Comparison of ENCODE assay signal across 8 cellular contexts in genomic region chr7:30163231-30163894, GRCh38. TPM values are rescaled to one million over a fixed set of nuclear protein-coding genes. Genes with fewer than 3 reads are reported as not detected.
A peak's percentile ranks its signal among the peaks of the same experiment; 100 is the strongest.
DNase-seq lines count a peak whose midpoint lies in the region; ATAC-seq and TF ChIP-seq lines count a peak whose summit lies in the region.

No MANE protein-coding gene starts in this region.

- TF ChIP-seq CTCF in GM06990 (IDR thresholded peaks at IDR 0.05; ENCODE audit: insufficient read depth, low read length, poor library complexity, severe bottlenecking) (no peak), ascending aorta (IDR thresholded peaks at IDR 0.05) (no peak)

- no peaks in the 10 kb centered on the region for H3K9me3 ChIP-seq in ascending aorta

- H3K36me3 ChIP-seq in GM06990 (ENCODE audit: control insufficient read depth, insufficient read depth, low read length) (no peaks in the 10 kb centered on the region), ascending aorta (peaks cover 0 to 25% of the 10 kb centered on the region in 2 donors), mesendoderm (ENCODE audit: control insufficient read depth, insufficient read depth, low read length) (no peaks in the 10 kb centered on the region)

- intact Hi-C loops in ascending aorta (cut with DNase I) = loop anchor here (10.0 kb wide), 1 partner anchor 401 kb away; no protein-coding TSS in a partner anchor

- DNase-seq in GM06990 (ENCODE audit: extremely low read depth, insufficient read length) = peak; percentile 53
- peak; percentile 23 for DNase-seq in NCI-H510A (lab: John Stamatoyannopoulos, UW)
- no peak for DNase-seq in ascending aorta (ENCODE audit: low spot score in 2 of 2)
- no peak for DNase-seq in mesendoderm
- DNase-seq in DMS 273 treated with DMSO at 0.1 percent for 48 hours (lab: John Stamatoyannopoulos, UW) = no peak
- no peak for DNase-seq in SHP77 treated with DMSO at 0.1 percent for 48 hours (lab: John Stamatoyannopoulos, UW)
- DNase-seq in LoVo (ENCODE audit: low spot score) = no peak

- no peaks in the 10 kb centered on the region for H3K79me2 ChIP-seq in mesendoderm (ENCODE audit: control insufficient read depth, insufficient read depth, low read length)

- H3K18ac ChIP-seq in mesendoderm (ENCODE audit: low read length) = no peak overlapping the region

- H3K27me3 ChIP-seq in GM06990 (replicated peaks; ENCODE audit: control insufficient read depth, insufficient read depth, low read length) (no peaks in the 10 kb centered on the region), ascending aorta (no peaks in the 10 kb centered on the region), mesendoderm (ENCODE audit: insufficient read depth, low read length, poor library complexity) (no peaks in the 10 kb centered on the region)

- H2BK5ac ChIP-seq in mesendoderm (ENCODE audit: low read length) = no peak overlapping the region

- peaks cover 0 to 3% of the 10 kb centered on the region in 2 donors for H3K4me1 ChIP-seq in ascending aorta
- no peaks in the 10 kb centered on the region for H3K4me1 ChIP-seq in mesendoderm (ENCODE audit: control insufficient read depth, low read depth, low read length)

- H2AK5ac ChIP-seq in mesendoderm (ENCODE audit: low read length) = no peak overlapping the region

- no peak overlapping the region for H3K4me2 ChIP-seq in mesendoderm (ENCODE audit: low read length)

- H3K4ac ChIP-seq in mesendoderm (ENCODE audit: low read depth, low read length) = no peak overlapping the region

- H2BK15ac ChIP-seq in mesendoderm (replicated peaks; ENCODE audit: low read depth) = no peak overlapping the region

- no peaks in the 10 kb centered on the region for H3K79me1 ChIP-seq in mesendoderm (ENCODE audit: low read length)

- no peak overlapping the region for H4K8ac ChIP-seq in mesendoderm (ENCODE audit: low read depth, low read length)

- no peak overlapping the region for H2BK120ac ChIP-seq in mesendoderm (ENCODE audit: low read depth, low read length)

- peak; percentile 44 for ATAC-seq in HG02588 (IDR thresholded peaks at IDR 0.05; ENCODE audit: unreplicated experiment)

- no peak overlapping the region for H3K23ac ChIP-seq in mesendoderm (ENCODE audit: low read length)

- H3K27ac ChIP-seq in ascending aorta (peak overlapping the region; percentile 47 to 51), mesendoderm (ENCODE audit: low read depth, low read length) (no peak overlapping the region)

- H4K5ac ChIP-seq in mesendoderm (ENCODE audit: low read length) = no peak overlapping the region

- no peak overlapping the region for H3K9ac ChIP-seq in mesendoderm (ENCODE audit: low read length)

- WGBS in mesendoderm (ENCODE audit: extremely low coverage, insufficient coverage, low lambda C conversion rate) = no CpG with 5 or more reads among the region's 13 CpGs

- H3K4me3 ChIP-seq in GM06990 (replicated peaks; ENCODE audit: low read depth, low read length) = no peak overlapping the region; the same call in 1 of the 2 replicates
- no peak overlapping the region for H3K4me3 ChIP-seq in ascending aorta
- H3K4me3 ChIP-seq in mesendoderm (ENCODE audit: low read length) = no peak overlapping the region

- H3K56ac ChIP-seq in mesendoderm (ENCODE audit: low read length) = peak overlapping the region; percentile 3

RNA-seq across cellular contexts. Expression of gene MTURN, which starts 28.6 kb away (rescaled TPM):
- 40.9 TPM for total RNA-seq in ascending aorta
- polyA plus RNA-seq in mesendoderm (2013, experiment 1 of 2) = 1.6 TPM
- polyA plus RNA-seq in mesendoderm (2013, experiment 2 of 2) = 1.5 TPM

Comparison
In these comparisons a context has a peak if more than half of its experiments do, and no peak if none do; other contexts are left out.
1. DNase-seq: peak in GM06990 (single experiment) and NCI-H510A (single experiment); none in ascending aorta (0 of 2), mesendoderm (single experiment), DMS 273 treated with DMSO at 0.1 percent for 48 hours (single experiment), SHP77 treated with DMSO at 0.1 percent for 48 hours (single experiment) and LoVo (single experiment).